In genomic region chr22:46969491-46969890, GRCh38 we compare ENCODE assay signal across 1 cellular context.
TF ChIP-seq lines count a peak whose summit lies in the region.

No MANE protein-coding gene starts in this region.

TF ChIP-seq in H1, 55 proteins besides CTCF, POLR2A, EP300 and RAD21 (continued from another document):
- TF ChIP-seq CHD7 (IDR thresholded peaks at IDR 0.05; ENCODE audit: insufficient replicate concordance, low read length), result no peak
- TF ChIP-seq KDM1A (IDR thresholded peaks at IDR 0.05; ENCODE audit: borderline replicate concordance, low read length), result no peak
- no peak for TF ChIP-seq EGR1 (IDR thresholded peaks at IDR 0.05; ENCODE audit: borderline replicate concordance, low read depth, low read length)
- TF ChIP-seq SP2 (IDR thresholded peaks at IDR 0.05; ENCODE audit: low read length), result no peak
- no peak for TF ChIP-seq SIN3A (conservative IDR thresholded peaks at IDR 0.05 in 1 of 2, IDR thresholded peaks at IDR 0.05 in 1 of 2; ENCODE audit: low read depth in 1 of 2, low read length in 2 of 2)
- no peak for TF ChIP-seq HDAC6 (IDR thresholded peaks at IDR 0.05; ENCODE audit: low read depth, low read length)
